Comparison of ENCODE assay signal across 21 cellular contexts in the genomic region with DNA sequence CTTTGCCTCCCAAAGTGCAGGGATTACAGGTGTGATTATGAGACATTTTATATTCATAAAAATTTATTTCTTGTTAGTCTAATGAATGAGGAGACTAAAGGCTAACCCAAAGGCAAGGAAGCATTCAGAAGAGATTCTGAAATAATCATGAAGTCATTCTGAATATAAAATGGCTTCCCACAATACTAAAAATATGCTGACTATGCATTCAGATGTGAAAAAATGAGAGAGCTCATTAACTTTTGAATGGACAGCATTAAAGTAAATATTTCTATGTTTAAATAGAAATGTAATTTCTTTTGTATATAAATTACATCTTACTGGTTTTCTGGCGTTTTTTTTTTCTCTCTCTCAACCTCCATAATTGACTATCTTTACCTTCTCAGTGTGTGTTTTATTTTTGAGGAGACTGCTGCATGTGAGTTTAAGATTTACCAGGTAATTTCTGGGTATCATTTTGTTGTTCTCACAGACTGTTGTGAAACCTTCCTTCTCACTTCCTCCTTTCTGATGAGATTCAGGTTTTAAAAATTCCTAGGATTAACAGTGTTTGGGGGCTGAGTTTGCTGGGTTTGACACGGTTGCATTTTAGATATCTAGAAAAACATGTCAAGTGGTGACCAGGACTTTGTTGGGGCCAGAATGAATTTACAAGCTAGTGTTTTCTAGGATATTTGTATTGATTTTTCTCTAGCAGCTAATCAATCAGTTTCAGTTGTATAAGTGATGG.
DNase-seq lines count a peak whose midpoint lies in the region; ATAC-seq, FAIRE-seq and TF ChIP-seq lines count a peak whose summit lies in the region.
"Had no signal": no experiment of that assay in that cellular context is flagged by ENCODE, and none has a peak within 500 bp of the region (broad histone marks: within the 10 kb centered on the region; RNA-seq: fewer than 3 reads in every experiment).

No MANE protein-coding gene starts in this region.

- H3K9me2 ChIP-seq in GM23248 (ENCODE audit: insufficient read depth): 0 out of 2 replicates have a peak, but pooled peaks cover 1% of the 10 kb centered on the region

- no peak overlapping the region for H3K4me3 Mint-ChIP-seq in H9
- no peak overlapping the region for H3K4me3 Mint-ChIP-seq in activated CD4-positive, alpha-beta memory T cell treated with anti-CD3 and anti-CD28 coated beads, Interleukin-2, amount 10 ng/mL, durations not matched to agents 7 days and 5 days

- no CpG with 5 or more reads among the region's 2 CpGs for WGBS in H9 (ENCODE audit: extremely low coverage, insufficient read length, low lambda C conversion rate)
- no CpG with 5 or more reads among the region's 2 CpGs for WGBS in mesendoderm (ENCODE audit: extremely low coverage, insufficient coverage, low lambda C conversion rate)
- 88 to 99% methylated on average over 2 of the region's 2 CpGs for WGBS in GM23248 (ENCODE audit: low coverage in 1 of 2, low lambda C conversion rate in 2 of 2, missing lambda C conversion rate in 2 of 2), 2 experiments

- no peaks in the 10 kb centered on the region for H3K79me2 ChIP-seq in H9 (ENCODE audit: insufficient read depth, low read length)
- no peaks in the 10 kb centered on the region for H3K79me2 ChIP-seq in mesendoderm (ENCODE audit: control insufficient read depth, insufficient read depth, low read length)
- H3K79me2 ChIP-seq in GM23248 (ENCODE audit: insufficient read depth): no peaks in the 10 kb centered on the region

- H4K8ac ChIP-seq in H9 (replicated peaks; ENCODE audit: insufficient read length, low read depth, low read length): no peak overlapping the region
- no peak overlapping the region for H4K8ac ChIP-seq in mesendoderm (ENCODE audit: low read depth, low read length)

- H2BK120ac ChIP-seq in H9 (ENCODE audit: low read depth, low read length, poor library complexity, severe bottlenecking) (no peak overlapping the region), mesendoderm (ENCODE audit: low read depth, low read length) (no peak overlapping the region)

- no peak overlapping the region for H3K27ac ChIP-seq in H9 (ENCODE audit: insufficient read length, low read depth, low read length)
- no peak overlapping the region for H3K27ac ChIP-seq in mesendoderm (ENCODE audit: low read depth, low read length)
- no peak overlapping the region for H3K27ac ChIP-seq in GM23248
- H3K27ac ChIP-seq: Peyer's patch, SJSA1 had no signal

- peak overlapping the region in 2 of 3 experiments; percentile 1 to 5; a peak in 3 of 7 replicates for H3K27ac Mint-ChIP-seq in H9
- no peak overlapping the region for H3K27ac Mint-ChIP-seq in activated CD4-positive, alpha-beta memory T cell treated with anti-CD3 and anti-CD28 coated beads, Interleukin-2, amount 10 ng/mL, durations not matched to agents 7 days and 5 days

- peak; percentile 29 for FAIRE-seq in D721Med (lab: Jason Lieb, UNC)
- FAIRE-seq: GM12892 had no signal

- H3K79me1 ChIP-seq in H9 (ENCODE audit: insufficient read depth, low read depth, low read length, poor library complexity, severe bottlenecking) (no peaks in the 10 kb centered on the region), mesendoderm (ENCODE audit: low read length) (no peaks in the 10 kb centered on the region)

- H3K56ac ChIP-seq in H9 (ENCODE audit: insufficient read length, low read depth, low read length) (no peak overlapping the region), mesendoderm (ENCODE audit: low read length) (no peak overlapping the region)

- H2BK12ac ChIP-seq in H9 (ENCODE audit: insufficient read length, low read depth, low read length): no peak overlapping the region

- no peaks in the 10 kb centered on the region for H3K36me3 ChIP-seq in mesendoderm (ENCODE audit: control insufficient read depth, insufficient read depth, low read length)
- H3K36me3 ChIP-seq in GM23248 (ENCODE audit: low read depth): no peaks in the 10 kb centered on the region
- H3K36me3 ChIP-seq: BE2C, Peyer's patch, SJSA1 had no signal

- no peaks in the 10 kb centered on the region; a peak in 2 of 7 replicates for H3K36me3 Mint-ChIP-seq in H9 (ENCODE audit: insufficient read depth in 1 of 3, low read depth in 3 of 3)
- peaks cover 14% of the 10 kb centered on the region for H3K36me3 Mint-ChIP-seq in activated CD4-positive, alpha-beta memory T cell treated with anti-CD3 and anti-CD28 coated beads, Interleukin-2, amount 10 ng/mL, durations not matched to agents 7 days and 5 days (ENCODE audit: low read depth)

- H3K4me1 ChIP-seq in H9 (ENCODE audit: insufficient read depth, low read length): peaks cover 2% of the 10 kb centered on the region
- no peaks in the 10 kb centered on the region for H3K4me1 ChIP-seq in mesendoderm (ENCODE audit: control insufficient read depth, low read depth, low read length)
- no peaks in the 10 kb centered on the region for H3K4me1 ChIP-seq in GM23248 (ENCODE audit: insufficient read depth)
- H3K4me1 ChIP-seq: Peyer's patch, SJSA1 had no signal

- H3K27me3 Mint-ChIP-seq in H9 (ENCODE audit: low read depth): no peaks in the 10 kb centered on the region
- no peaks in the 10 kb centered on the region for H3K27me3 Mint-ChIP-seq in activated CD4-positive, alpha-beta memory T cell treated with anti-CD3 and anti-CD28 coated beads, Interleukin-2, amount 10 ng/mL, durations not matched to agents 7 days and 5 days

- H3K4me2 ChIP-seq in H9 (ENCODE audit: insufficient read depth, insufficient read length, low read length) (no peak overlapping the region), mesendoderm (ENCODE audit: low read length) (no peak overlapping the region), GM23248 (ENCODE audit: unreplicated experiment) (no peak overlapping the region)

- H4K5ac ChIP-seq in H9 (ENCODE audit: insufficient read length, low read depth, low read length): no peak overlapping the region
- H4K5ac ChIP-seq in mesendoderm (ENCODE audit: low read length): no peak overlapping the region

- H3K4me1 Mint-ChIP-seq in H9: peaks cover 14% of the 10 kb centered on the region in 2 experiments
- H3K4me1 Mint-ChIP-seq in activated CD4-positive, alpha-beta memory T cell treated with anti-CD3 and anti-CD28 coated beads, Interleukin-2, amount 10 ng/mL, durations not matched to agents 7 days and 5 days: peaks cover 10% of the 10 kb centered on the region

- H3K18ac ChIP-seq in H9 (ENCODE audit: insufficient read length, low read depth, low read length) (no peak overlapping the region), mesendoderm (ENCODE audit: low read length) (peak overlapping the region; percentile 60)

- H3T11ph ChIP-seq in H9 (ENCODE audit: low read length): no peak overlapping the region

- H3F3A ChIP-seq in GM23248 (ENCODE audit: insufficient read depth): peaks cover under 1% of the 10 kb centered on the region; the same call in 1 of the 2 replicates

- no peak overlapping the region for H2BK20ac ChIP-seq in H9 (ENCODE audit: low read depth, low read length, poor library complexity, severe bottlenecking)

- H4K91ac ChIP-seq in H9 (ENCODE audit: insufficient read length, low read depth, low read length): no peak overlapping the region

- in situ Hi-C loops in GM23248 (cut with MboI): no loop called here

- H3K9me3 ChIP-seq in H9 (ENCODE audit: control insufficient read depth, low read depth, low read length) (no peaks in the 10 kb centered on the region), GM23248 (ENCODE audit: low read depth) (no peaks in the 10 kb centered on the region)
- H3K9me3 ChIP-seq: BE2C, Peyer's patch, SJSA1 had no signal

- H3K23ac ChIP-seq in H9 (ENCODE audit: insufficient read length, low read depth, low read length) (no peak overlapping the region), mesendoderm (ENCODE audit: low read length) (no peak overlapping the region)

- H2BK15ac ChIP-seq in H9 (ENCODE audit: low read depth, low read length): no peak overlapping the region
- no peak overlapping the region for H2BK15ac ChIP-seq in mesendoderm (replicated peaks; ENCODE audit: low read depth)

- no peak overlapping the region for H3K9ac ChIP-seq in H9 (ENCODE audit: extremely low read depth, insufficient read length, low read length)
- H3K9ac ChIP-seq in mesendoderm (ENCODE audit: low read length): no peak overlapping the region
- no peak overlapping the region for H3K9ac ChIP-seq in GM23248

- DNase-seq in D721Med (ENCODE audit: insufficient read length, low spot score) (no peak), H9 (no peak), OCI-M1 (lab: John Stamatoyannopoulos, UW) (peak; percentile 22), mesendoderm (no peak), GM23248 (no peak)
- DNase-seq in activated CD4-positive, alpha-beta memory T cell treated with anti-CD3 and anti-CD28 coated beads, Interleukin-2, amount 10 ng/mL, durations not matched to agents 7 days and 5 days: no peak
- DNase-seq: BE2C, DMS79 treated with DMSO at 0.1 percent for 48 hours, Kasumi-1, NCI-H1092 treated with DMSO at 0.1 percent for 48 hours, NCI-H1436 treated with DMSO at 0.1 percent for 48 hours, NCI-H2029 treated with DMSO at 0.1 percent for 48 hours, NCI-H345, NCI-H524, NCI-H82, Peyer's patch, T-helper 1 cell had no signal

- no peak for ATAC-seq in GM21528 (IDR thresholded peaks at IDR 0.05; ENCODE audit: low FRiP score, unreplicated experiment)
- ATAC-seq: HCT116 had no signal

- H4K20me1 ChIP-seq in H9 (ENCODE audit: control insufficient read depth, insufficient read depth, insufficient read length) (no peaks in the 10 kb centered on the region), GM23248 (ENCODE audit: insufficient read depth) (no peaks in the 10 kb centered on the region)

- no peak overlapping the region for H3K4ac ChIP-seq in H9 (ENCODE audit: low read depth, low read length)
- H3K4ac ChIP-seq in mesendoderm (ENCODE audit: low read depth, low read length): no peak overlapping the region

- CTCF ChIA-PET in activated CD4-positive, alpha-beta memory T cell treated with anti-CD3 and anti-CD28 coated beads, Interleukin-2, amount 10 ng/mL, durations not matched to agents 7 days and 5 days (lab: Charles Lee): no interaction called here

- TF ChIP-seq CTCF in D721Med (IDR thresholded peaks at IDR 0.05; ENCODE audit: insufficient read depth, missing control alignments) (no peak), H9 (conservative IDR thresholded peaks at IDR 0.05) (no peak)

- no peak overlapping the region for H3K14ac ChIP-seq in H9 (ENCODE audit: insufficient read depth, low read length)

- H3K4me3 ChIP-seq in mesendoderm (ENCODE audit: low read length): no peak overlapping the region
- no peak overlapping the region for H3K4me3 ChIP-seq in GM23248
- H3K4me3 ChIP-seq: Peyer's patch, SJSA1 had no signal

- H2BK5ac ChIP-seq in H9 (ENCODE audit: insufficient read length, low read length): no peak overlapping the region
- no peak overlapping the region for H2BK5ac ChIP-seq in mesendoderm (ENCODE audit: low read length)

- POLR2A ChIA-PET in activated CD4-positive, alpha-beta memory T cell treated with anti-CD3 and anti-CD28 coated beads, Interleukin-2, amount 10 ng/mL, durations not matched to agents 7 days and 5 days (lab: Charles Lee): no interaction called here

- H3K23me2 ChIP-seq in H9 (ENCODE audit: insufficient read length, low read depth, low read length, poor library complexity, severe bottlenecking): no peaks in the 10 kb centered on the region

- no peak overlapping the region for H2AK5ac ChIP-seq in H9 (ENCODE audit: insufficient read length, low read length)
- no peak overlapping the region for H2AK5ac ChIP-seq in mesendoderm (ENCODE audit: low read length)

- H3K9me3 Mint-ChIP-seq in H9: no peaks in the 10 kb centered on the region
- no peaks in the 10 kb centered on the region for H3K9me3 Mint-ChIP-seq in activated CD4-positive, alpha-beta memory T cell treated with anti-CD3 and anti-CD28 coated beads, Interleukin-2, amount 10 ng/mL, durations not matched to agents 7 days and 5 days

- H3K27me3 ChIP-seq in H9 (ENCODE audit: insufficient read depth, low read length) (no peaks in the 10 kb centered on the region), mesendoderm (ENCODE audit: insufficient read depth, low read length, poor library complexity) (no peaks in the 10 kb centered on the region), GM23248 (replicated peaks; ENCODE audit: insufficient read depth) (no peaks in the 10 kb centered on the region)
- H3K27me3 ChIP-seq: BE2C, Peyer's patch, SJSA1 had no signal

- H2AFZ ChIP-seq in H9 (ENCODE audit: low read length) (no peak overlapping the region), GM23248 (no peak overlapping the region)
